In genomic region chr10:28711079-28711478, GRCh38 we compare ENCODE assay signal across 23 cellular contexts. TPM values are rescaled to one million over a fixed set of nuclear protein-coding genes. Genes with fewer than 3 reads are reported as not detected.
DNase-seq lines count a peak whose midpoint lies in the region; ATAC-seq, FAIRE-seq and TF ChIP-seq lines count a peak whose summit lies in the region.
"Had no signal": no experiment of that assay in that cellular context is flagged by ENCODE, and none has a peak within 500 bp of the region (broad histone marks: within the 10 kb centered on the region; RNA-seq: fewer than 3 reads in every experiment).

No MANE protein-coding gene starts in this region.

- intact Hi-C loops in right cardiac atrium (cut with DNase I) (no loop called here), left ventricle myocardium superior (cut with micrococcal nuclease) (no loop called here), ascending aorta (cut with DNase I) (no loop called here), kidney (cut with DNase I) (no loop called here)

- ATAC-seq in right cardiac atrium: no peak
- ATAC-seq in left ventricle myocardium superior: no peak
- no peak for ATAC-seq in GM18907 (IDR thresholded peaks at IDR 0.05; ENCODE audit: unreplicated experiment)
- ATAC-seq: GM12878 had no signal

- no peaks in the 10 kb centered on the region for H3K4me1 ChIP-seq in right cardiac atrium (ENCODE audit: control insufficient read depth, insufficient read depth, low read length)
- H3K4me1 ChIP-seq in ascending aorta: peaks cover 2 to 26% of the 10 kb centered on the region in 2 donors
- H3K4me1 ChIP-seq in kidney (ENCODE audit: control insufficient read depth in 1 of 2, insufficient read depth in 1 of 2, low read depth in 1 of 2, low read length in 2 of 2): peaks cover 5 to 8% of the 10 kb centered on the region in 2 donors
- H3K4me1 ChIP-seq: BE2C had no signal

- H3K4me3 ChIP-seq in right cardiac atrium (ENCODE audit: low read length) (no peak overlapping the region), ascending aorta (no peak overlapping the region), kidney (ENCODE audit: low read length in 2 of 2) (no peak overlapping the region)
- H3K4me3 ChIP-seq: GM12878, GM23248, HAP-1 had no signal

- WGBS in right cardiac atrium: 90% methylated on average over 3 of the region's 3 CpGs

- H3K9ac ChIP-seq in kidney (ENCODE audit: low read length in 2 of 2): no peak overlapping the region
- H3K9ac ChIP-seq: GM23248 had no signal

- H3K27ac ChIP-seq in right cardiac atrium (ENCODE audit: low read length) (peak overlapping the region; percentile 46), ascending aorta (peak overlapping the region; percentile 14 to 45), kidney (ENCODE audit: low read depth in 2 of 2, low read length in 2 of 2) (peak overlapping the region in 1 of 2 donors; percentile 2)
- H3K27ac ChIP-seq: GM23248 had no signal

- DNase-seq in right cardiac atrium: peak in 1 of 3 donors; percentile 54
- no peak for DNase-seq in left ventricle myocardium superior
- no peak for DNase-seq in ascending aorta (ENCODE audit: low spot score in 2 of 2)
- peak; percentile 10 for DNase-seq in kidney
- no peak for DNase-seq in putamen (ENCODE audit: low spot score)
- DNase-seq in frontal cortex (ENCODE audit: low spot score in 2 of 2): no peak
- DNase-seq in DMS153 (lab: John Stamatoyannopoulos, UW): no peak
- DNase-seq: BE2C; CD4-positive, CD25-positive, alpha-beta regulatory T cell; DMS79 treated with DMSO at 0.1 percent for 48 hours; GM23248; KG1; NCI-H1105 treated with DMSO at 0.1 percent for 48 hours; NCI-H2029 treated with DMSO at 0.1 percent for 48 hours; NCI-H2171; NCI-H345; NCI-H524; OCI-M1; Right ventricle myocardium superior had no signal

- TF ChIP-seq CTCF in ascending aorta (IDR thresholded peaks at IDR 0.05) (no peak), kidney (IDR thresholded peaks at IDR 0.05; ENCODE audit: borderline replicate concordance, extremely low read depth, insufficient read depth) (no peak)

- H3K27me3 ChIP-seq in right cardiac atrium (ENCODE audit: control insufficient read depth, insufficient read depth) (no peaks in the 10 kb centered on the region), ascending aorta (no peaks in the 10 kb centered on the region)
- H3K27me3 ChIP-seq: BE2C had no signal

- H3K36me3 ChIP-seq in ascending aorta (no peaks in the 10 kb centered on the region), kidney (ENCODE audit: control insufficient read depth in 1 of 2, insufficient read depth in 2 of 2, low read length in 2 of 2) (no peaks in the 10 kb centered on the region)
- H3K36me3 ChIP-seq: BE2C, HAP-1 had no signal

- no peaks in the 10 kb centered on the region for H3K9me3 ChIP-seq in right cardiac atrium (ENCODE audit: control insufficient read depth, low read length)
- H3K9me3 ChIP-seq in ascending aorta: no peaks in the 10 kb centered on the region
- H3K9me3 ChIP-seq in kidney (ENCODE audit: control insufficient read depth in 1 of 2, low read length in 2 of 2): no peaks in the 10 kb centered on the region
- H3K9me3 ChIP-seq: BE2C, HAP-1 had no signal

- FAIRE-seq in kidney (lab: Jason Lieb, UNC) (no peak), frontal cortex (lab: Jason Lieb, UNC) (no peak)
- FAIRE-seq: A204.1, GM12878 had no signal

RNA-seq across cellular contexts. Expression of gene BAMBI, which starts 33.8 kb away (rescaled TPM):
- total RNA-seq in right cardiac atrium (10 to 100 TPM; 33.3 to 45.3 (median 37.1) TPM), left ventricle myocardium superior (12.5 TPM), ascending aorta (16.3 TPM), kidney (19.5 TPM), frontal cortex (4.5 TPM)
- polyA plus RNA-seq in right cardiac atrium (24.2 TPM), kidney (ENCODE audit: insufficient read depth, low read depth, low replicate concordance) (21.1 TPM)
